ENCODE assay signal across 9 cellular contexts in the genomic region with DNA sequence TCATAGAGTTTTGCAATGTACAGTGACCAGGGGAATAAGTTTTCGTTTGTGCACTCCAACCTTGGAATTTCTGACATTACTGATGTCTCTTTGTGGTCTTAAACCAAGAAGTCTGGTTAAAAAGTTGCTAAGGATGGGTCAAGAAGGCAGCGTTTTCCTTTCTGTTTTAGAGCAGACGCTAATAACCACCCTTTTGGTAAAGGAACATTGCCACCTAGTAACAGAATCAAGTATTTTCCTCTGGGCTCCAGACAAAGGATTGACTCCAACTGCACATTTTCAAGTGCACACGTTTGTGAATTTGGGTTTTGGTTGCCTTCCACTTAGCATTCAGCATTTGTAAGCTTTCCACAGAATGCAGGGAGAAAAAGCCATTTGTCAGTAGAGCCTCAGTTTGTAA. TPM values are rescaled to one million over a fixed set of nuclear protein-coding genes. Genes with fewer than 3 reads are reported as not detected.
DNase-seq lines count a peak whose midpoint lies in the region; TF ChIP-seq lines count a peak whose summit lies in the region.
"Had no signal": no experiment of that assay in that cellular context is flagged by ENCODE, and none has a peak within 500 bp of the region (broad histone marks: within the 10 kb centered on the region; RNA-seq: fewer than 3 reads in every experiment).

No MANE protein-coding gene starts in this region.

- no peak overlapping the region for H3K4me2 ChIP-seq in Loucy (ENCODE audit: low read depth, low read length, poor library complexity, severe bottlenecking)

- TF ChIP-seq CTCF in Loucy (conservative IDR thresholded peaks at IDR 0.05; ENCODE audit: low read length) (peak; percentile 63), neural crest cell (conservative IDR thresholded peaks at IDR 0.05) (peak; percentile 47)

- no peaks in the 10 kb centered on the region for H3K36me3 ChIP-seq in Loucy (ENCODE audit: insufficient read depth, low read length)

- peaks cover 26% of the 10 kb centered on the region for H3K4me1 ChIP-seq in Loucy (ENCODE audit: insufficient read depth, low read length, poor library complexity, severe bottlenecking)

- H3F3A ChIP-seq in Loucy (ENCODE audit: low read depth), result peaks cover 5% of the 10 kb centered on the region; the same call in 1 of the 2 replicates

- H3K9me3 Mint-ChIP-seq in neural crest cell, result no peaks in the 10 kb centered on the region
- H3K9me3 Mint-ChIP-seq: activated B cell treated with CpG ODN at 0.5 μM for 24 hours had no signal

- no peaks in the 10 kb centered on the region for H4K20me1 ChIP-seq in Loucy (ENCODE audit: insufficient read depth, low read length, poor library complexity, severe bottlenecking)

- H3K27ac Mint-ChIP-seq in neural crest cell (ENCODE audit: unreplicated experiment), result no peak overlapping the region
- H3K27ac Mint-ChIP-seq: activated B cell treated with CpG ODN at 0.5 μM for 24 hours had no signal

- no peak overlapping the region for H3K4me3 Mint-ChIP-seq in neural crest cell
- H3K4me3 Mint-ChIP-seq: activated B cell treated with CpG ODN at 0.5 μM for 24 hours had no signal

- no peak overlapping the region for H3K4me3 ChIP-seq in Loucy (ENCODE audit: low read length, poor library complexity, severe bottlenecking)

- H3K27me3 Mint-ChIP-seq in neural crest cell (ENCODE audit: low read depth), result no peaks in the 10 kb centered on the region
- H3K27me3 Mint-ChIP-seq: activated B cell treated with CpG ODN at 0.5 μM for 24 hours had no signal

- no peaks in the 10 kb centered on the region for H3K27me3 ChIP-seq in Loucy (ENCODE audit: insufficient read depth, low read length, poor library complexity, severe bottlenecking)

- DNase-seq in DMS 273 (lab: John Stamatoyannopoulos, UW; ENCODE audit: unreplicated experiment), result peak; percentile 31
- DNase-seq in DMS 273 treated with DMSO at 0.1 percent for 48 hours (lab: John Stamatoyannopoulos, UW), result no peak
- DNase-seq in cerebellar cortex (ENCODE audit: low spot score), result peak; percentile 34
- DNase-seq in neural crest cell (ENCODE audit: low read depth, low spot score), result no peak
- no peak for DNase-seq in NCI-H1694 treated with DMSO at 0.1 percent for 48 hours (lab: John Stamatoyannopoulos, UW)
- no peak for DNase-seq in stimulated activated CD4-positive, alpha-beta T cell treated with anti-CD3 and anti-CD28 coated beads, Interleukin-4, amount 100 ng/mL, for 24 hours
- DNase-seq in COLO668 (lab: John Stamatoyannopoulos, UW; ENCODE audit: unreplicated experiment), result no peak
- DNase-seq: activated B cell treated with CpG ODN at 0.5 μM for 24 hours had no signal

- H3K9me2 ChIP-seq in Loucy (replicated peaks; ENCODE audit: low read depth, low read length), result no peaks in the 10 kb centered on the region

- no peaks in the 10 kb centered on the region for H3K9me3 ChIP-seq in Loucy (ENCODE audit: insufficient read depth, low read depth, low read length)

- no peaks in the 10 kb centered on the region for H3K79me2 ChIP-seq in Loucy (ENCODE audit: insufficient read depth, low read length)

- H3K36me3 Mint-ChIP-seq in neural crest cell (ENCODE audit: low read depth), result no peaks in the 10 kb centered on the region

- peak overlapping the region; percentile 69 for H2AFZ ChIP-seq in Loucy (ENCODE audit: low read length)

- H3K9ac ChIP-seq in Loucy (ENCODE audit: low read depth, low read length, poor library complexity, severe bottlenecking), result no peak overlapping the region

- H3K4me1 Mint-ChIP-seq in neural crest cell, result peaks cover 20% of the 10 kb centered on the region

RNA-seq across cellular contexts. Expression of a gene that starts 22.2 kb away (rescaled TPM):
- 66.4 and 71.0 TPM in 2 replicates for total RNA-seq in neural crest cell

Comparison
In these comparisons a context has a peak if more than half of its experiments do, and no peak if none do; other contexts are left out.
1. DNase-seq: peak in DMS 273 (single experiment) and cerebellar cortex (single experiment); none in DMS 273 treated with DMSO at 0.1 percent for 48 hours (single experiment), neural crest cell (single experiment), NCI-H1694 treated with DMSO at 0.1 percent for 48 hours (single experiment), stimulated activated CD4-positive, alpha-beta T cell treated with anti-CD3 and anti-CD28 coated beads, Interleukin-4, amount 100 ng/mL, for 24 hours (single experiment) and COLO668 (single experiment).